8 cellular contexts compared by ENCODE assay signal in genomic region chr12:124939428-124940142, GRCh38. TPM values are rescaled to one million over a fixed set of nuclear protein-coding genes. Genes with fewer than 3 reads are reported as not detected.
DNase-seq lines count a peak whose midpoint lies in the region; ATAC-seq, FAIRE-seq and TF ChIP-seq lines count a peak whose summit lies in the region.

No MANE protein-coding gene starts in this region.

- H3K27ac ChIP-seq in GM23338 (ENCODE audit: low read depth): peak overlapping the region; percentile 91

- peaks cover 3% of the 10 kb centered on the region; the same call in 1 of the 2 replicates for H3K36me3 ChIP-seq in GM23338 (ENCODE audit: insufficient read depth)

- no peaks in the 10 kb centered on the region for H3K9me2 ChIP-seq in GM23338 (ENCODE audit: insufficient read depth)

- H3K9me3 Mint-ChIP-seq in GM23338: no peaks in the 10 kb centered on the region; the same call in 2 of the 3 replicates
- no peaks in the 10 kb centered on the region for H3K9me3 Mint-ChIP-seq in activated T-helper 2 cell treated with anti-CD3 and anti-CD28 coated beads, Interferon-gamma antibody, Interleukin-2, Interleukin-4, amounts not matched to agents 10 μg/mL and 5 μg/mL and 100 μg/mL, durations not matched to agents 14 hours and 24 hours and 36 hours

- no peaks in the 10 kb centered on the region for H3K27me3 ChIP-seq in GM23338 (ENCODE audit: insufficient read depth)

- H2AFZ ChIP-seq in GM23338: no peak overlapping the region

- peaks cover 11% of the 10 kb centered on the region; the same call in 1 of the 2 replicates for H3K4me1 ChIP-seq in GM23338 (ENCODE audit: insufficient read depth)

- no peak overlapping the region for H3K27ac Mint-ChIP-seq in GM23338
- no peak overlapping the region for H3K27ac Mint-ChIP-seq in activated T-helper 2 cell treated with anti-CD3 and anti-CD28 coated beads, Interferon-gamma antibody, Interleukin-2, Interleukin-4, amounts not matched to agents 10 μg/mL and 5 μg/mL and 100 μg/mL, durations not matched to agents 14 hours and 24 hours and 36 hours

- H3K4me2 ChIP-seq in GM23338: peak overlapping the region; percentile 78

- H3K27me3 Mint-ChIP-seq in GM23338 (ENCODE audit: insufficient read depth, low read depth, poor library complexity): peaks cover 7% of the 10 kb centered on the region
- no peaks in the 10 kb centered on the region for H3K27me3 Mint-ChIP-seq in activated T-helper 2 cell treated with anti-CD3 and anti-CD28 coated beads, Interferon-gamma antibody, Interleukin-2, Interleukin-4, amounts not matched to agents 10 μg/mL and 5 μg/mL and 100 μg/mL, durations not matched to agents 14 hours and 24 hours and 36 hours (ENCODE audit: low read depth)

- H3K4me3 Mint-ChIP-seq in GM23338: no peak overlapping the region
- H3K4me3 Mint-ChIP-seq in activated T-helper 2 cell treated with anti-CD3 and anti-CD28 coated beads, Interferon-gamma antibody, Interleukin-2, Interleukin-4, amounts not matched to agents 10 μg/mL and 5 μg/mL and 100 μg/mL, durations not matched to agents 14 hours and 24 hours and 36 hours (ENCODE audit: low read depth): no peak overlapping the region

- no peak for FAIRE-seq in urothelium cell line (lab: Jason Lieb, UNC)

- TF ChIP-seq CTCF in GM23338 (conservative IDR thresholded peaks at IDR 0.05; ENCODE audit: low read depth in 2 of 2): no peak

- peak; percentile 85 for DNase-seq in D341Med (ENCODE audit: low spot score)
- DNase-seq in GM23338 (ENCODE audit: low spot score): peak; percentile 95
- DNase-seq in M059J (ENCODE audit: low read depth): peak; percentile 93
- peak; percentile 87 for DNase-seq in activated T-helper 2 cell treated with anti-CD3 and anti-CD28 coated beads, Interferon-gamma antibody, Interleukin-2, Interleukin-4, amounts not matched to agents 10 μg/mL and 5 μg/mL and 100 μg/mL, durations not matched to agents 14 hours and 24 hours and 36 hours (ENCODE audit: low spot score)
- peak; percentile 87 for DNase-seq in Right ventricle myocardium inferior (ENCODE audit: missing footprints)
- peak; percentile 94 for DNase-seq in posterior vena cava (ENCODE audit: low spot score)
- DNase-seq in urothelium cell line (ENCODE audit: low spot score): peak; percentile 85
- DNase-seq in NCI-H1694 (lab: John Stamatoyannopoulos, UW): no peak

- peaks cover 9% of the 10 kb centered on the region for H3F3A ChIP-seq in GM23338 (replicated peaks; ENCODE audit: low read depth)

- H4K20me1 ChIP-seq in GM23338 (replicated peaks; ENCODE audit: insufficient read depth): no peaks in the 10 kb centered on the region

- peaks cover 11% of the 10 kb centered on the region; the same call in 1 of the 3 replicates for H3K4me1 Mint-ChIP-seq in GM23338
- peaks cover 16% of the 10 kb centered on the region for H3K4me1 Mint-ChIP-seq in activated T-helper 2 cell treated with anti-CD3 and anti-CD28 coated beads, Interferon-gamma antibody, Interleukin-2, Interleukin-4, amounts not matched to agents 10 μg/mL and 5 μg/mL and 100 μg/mL, durations not matched to agents 14 hours and 24 hours and 36 hours (ENCODE audit: low read depth)

- H3K79me2 ChIP-seq in GM23338 (replicated peaks; ENCODE audit: insufficient read depth): no peaks in the 10 kb centered on the region

- peaks cover 14% of the 10 kb centered on the region for H3K36me3 Mint-ChIP-seq in GM23338 (ENCODE audit: low read depth)
- H3K36me3 Mint-ChIP-seq in activated T-helper 2 cell treated with anti-CD3 and anti-CD28 coated beads, Interferon-gamma antibody, Interleukin-2, Interleukin-4, amounts not matched to agents 10 μg/mL and 5 μg/mL and 100 μg/mL, durations not matched to agents 14 hours and 24 hours and 36 hours (ENCODE audit: low read depth): peaks cover 11% of the 10 kb centered on the region

- intact Hi-C loops in activated T-helper 2 cell treated with anti-CD3 and anti-CD28 coated beads, Interferon-gamma antibody, Interleukin-2, Interleukin-4, amounts not matched to agents 10 μg/mL and 5 μg/mL and 100 μg/mL, durations not matched to agents 14 hours and 24 hours and 36 hours (cut with micrococcal nuclease): loop anchor here (1.0 kb wide), 5 partner anchors 12 to 50 kb away; partner anchors contain the start of gene DHX37
- intact Hi-C loops in Right ventricle myocardium inferior (cut with DNase I) (loop anchor here (1.0 to 2.0 kb wide), 3 partner anchors 12 to 33 kb away; no protein-coding TSS in a partner anchor), posterior vena cava (cut with DNase I) (no loop called here)

- ATAC-seq in GM23338: peak; percentile 79
- peak; percentile 85 for ATAC-seq in Right ventricle myocardium inferior

- H3K4me3 ChIP-seq in GM23338: peak overlapping the region; percentile 53

TF ChIP-seq in GM23338, 12 proteins besides CTCF, POLR2A, EP300 and RAD21 (continues in another document):
- TF ChIP-seq ETS1 (IDR thresholded peaks at IDR 0.05) (peak; percentile 21), JUNB (IDR thresholded peaks at IDR 0.05; ENCODE audit: unreplicated experiment) (peak; percentile 10)

RNA-seq across cellular contexts. Expression of gene UBC, which starts 25.1 kb away (rescaled TPM):
- total RNA-seq in GM23338 (2014; rRNA removed; shearing (Covaris generic)): 665 and 754 TPM in 2 replicates
- polyA plus RNA-seq in GM23338 (2016; fragmentation: Nextera tagmentation; extraction: Ambion mirVana): 511 and 519 TPM in 2 replicates
- total RNA-seq in M059J (2014; rRNA removed; shearing (Covaris generic)): 1,164 and 1,374 TPM in 2 replicates
- 831 and 874 TPM in 2 replicates for total RNA-seq in activated T-helper 2 cell treated with anti-CD3 and anti-CD28 coated beads, Interferon-gamma antibody, Interleukin-2, Interleukin-4, amounts not matched to agents 10 μg/mL and 5 μg/mL and 100 μg/mL, durations not matched to agents 14 hours and 24 hours and 36 hours
- total RNA-seq in Right ventricle myocardium inferior (1,199 TPM), posterior vena cava (1,000 to 10,000 TPM in 1 of 2 donors, 100 to 1,000 TPM in 1; 993 to 1,405 TPM)

RNA-seq across cellular contexts. Expression of gene DHX37, which starts 49.3 kb away (rescaled TPM):
- total RNA-seq in GM23338 (2014; rRNA removed; shearing (Covaris generic)): 52.9 and 61.5 TPM in 2 replicates
- polyA plus RNA-seq in GM23338 (2016; fragmentation: Nextera tagmentation; extraction: Ambion mirVana): 16.0 and 17.4 TPM in 2 replicates
- 13.3 and 18.7 TPM in 2 replicates for total RNA-seq in M059J (2014; rRNA removed; shearing (Covaris generic))
- total RNA-seq in activated T-helper 2 cell treated with anti-CD3 and anti-CD28 coated beads, Interferon-gamma antibody, Interleukin-2, Interleukin-4, amounts not matched to agents 10 μg/mL and 5 μg/mL and 100 μg/mL, durations not matched to agents 14 hours and 24 hours and 36 hours: 42.8 and 43.7 TPM in 2 replicates
- 6.2 TPM for total RNA-seq in Right ventricle myocardium inferior
- total RNA-seq in posterior vena cava: 10 to 100 TPM; 10.4 to 15.3 TPM

RNA-seq across cellular contexts. Expression of gene BRI3BP, which starts 53.9 kb away (rescaled TPM):
- 10.7 and 12.6 TPM in 2 replicates for total RNA-seq in GM23338 (2014; rRNA removed; shearing (Covaris generic))
- polyA plus RNA-seq in GM23338 (2016; fragmentation: Nextera tagmentation; extraction: Ambion mirVana): 5.8 and 7.5 TPM in 2 replicates
- 5.5 and 10.3 TPM in 2 replicates for total RNA-seq in M059J (2014; rRNA removed; shearing (Covaris generic))
- 38.3 and 39.3 TPM in 2 replicates for total RNA-seq in activated T-helper 2 cell treated with anti-CD3 and anti-CD28 coated beads, Interferon-gamma antibody, Interleukin-2, Interleukin-4, amounts not matched to agents 10 μg/mL and 5 μg/mL and 100 μg/mL, durations not matched to agents 14 hours and 24 hours and 36 hours
- total RNA-seq in Right ventricle myocardium inferior (4.1 TPM), posterior vena cava (1 to 10 TPM; 2.9 to 3.1 TPM)

Comparison
In these comparisons a context has a peak if more than half of its experiments do, and no peak if none do; other contexts are left out.
1. intact Hi-C loops: an anchor here in activated T-helper 2 cell treated with anti-CD3 and anti-CD28 coated beads, Interferon-gamma antibody, Interleukin-2, Interleukin-4, amounts not matched to agents 10 μg/mL and 5 μg/mL and 100 μg/mL, durations not matched to agents 14 hours and 24 hours and 36 hours (1.0 kb wide) and Right ventricle myocardium inferior (1.0 to 2.0 kb wide); none called in posterior vena cava.